8 cellular contexts compared by ENCODE assay signal in genomic region chr17:73429440-73430164, GRCh38.
DNase-seq lines count a peak whose midpoint lies in the region; ATAC-seq and TF ChIP-seq lines count a peak whose summit lies in the region.

No MANE protein-coding gene starts in this region.

- H3K27ac ChIP-seq in HL-60 (replicated peaks) (peak overlapping the region; percentile 49), dorsolateral prefrontal cortex (no peak overlapping the region), lung (ENCODE audit: low read depth in 1 of 2, low read length in 1 of 2) (no peak overlapping the region)

- ATAC-seq in GM18867 (IDR thresholded peaks at IDR 0.05; ENCODE audit: unreplicated experiment), result peak; percentile 62
- ATAC-seq in lung (ENCODE audit: insufficient read depth, low FRiP score), result peak; percentile 76

- H3K9me3 ChIP-seq in lung (ENCODE audit: control insufficient read depth in 2 of 2, insufficient read depth in 1 of 2, low read length in 1 of 2), result no peaks in the 10 kb centered on the region

- TF ChIP-seq CTCF in AG04449 (IDR thresholded peaks at IDR 0.05; ENCODE audit: insufficient read depth, low read length, missing control alignments), result peak; percentile 98
- peak; percentile 96 for TF ChIP-seq CTCF in HL-60 (IDR thresholded peaks at IDR 0.05; ENCODE audit: insufficient read depth, low read length)
- peak; percentile 80 to 100 (median 98) for TF ChIP-seq CTCF in dorsolateral prefrontal cortex (IDR thresholded peaks at IDR 0.05 in 54 of 56, conservative IDR thresholded peaks at IDR 0.05 in 2 of 56; ENCODE audit: low read depth in 1 of 56, partially characterized antibody in 56 of 56)
- TF ChIP-seq CTCF in lung (IDR thresholded peaks at IDR 0.05; ENCODE audit: control extremely low read depth, extremely low read depth), result peak; percentile 98

- no peak overlapping the region for H3K4me3 ChIP-seq in AG04449 (ENCODE audit: low read depth, low read length)
- H3K4me3 ChIP-seq in HL-60 (replicated peaks; ENCODE audit: insufficient read depth, low read length), result no peak overlapping the region
- peak overlapping the region in 3 of 59 donors; percentile 8 to 31 (median 28) for H3K4me3 ChIP-seq in dorsolateral prefrontal cortex
- H3K4me3 ChIP-seq in lung, result no peak overlapping the region

- CTCF ChIA-PET in AG04449 (lab: Yijun Ruan, JAX), result interaction anchor here (0.9 to 5.1 kb wide), 27 partner anchors 8 to 773 kb away, joined by 3 to 53 read pairs (median 5); partner anchors contain the start of gene RPL38

- H3K27me3 ChIP-seq in HL-60 (ENCODE audit: insufficient read depth, poor library complexity, severe bottlenecking) (no peaks in the 10 kb centered on the region), dorsolateral prefrontal cortex (no peaks in the 10 kb centered on the region), lung (ENCODE audit: control insufficient read depth, insufficient read depth) (no peaks in the 10 kb centered on the region)

- no peaks in the 10 kb centered on the region for H3K36me3 ChIP-seq in lung (ENCODE audit: control insufficient read depth in 2 of 2, insufficient read depth in 2 of 2, low read length in 2 of 2)

- POLR2A ChIA-PET in AG04449 (lab: Yijun Ruan, JAX), result no interaction called here

- intact Hi-C loops in dorsolateral prefrontal cortex (cut with DNase I), result loop anchor here (2.0 to 10.0 kb wide), 8 partner anchors 215 to 747 kb away; partner anchors contain the start of gene SDK2 (in 1 of the 2)

- DNase-seq in AG04449 (ENCODE audit: low read depth, low spot score) (no peak), HL-60 (ENCODE audit: low read depth in 1 of 2, low spot score in 1 of 2) (peak; percentile 65 to 92), NCI-H748 treated with DMSO at 0.1 percent for 48 hours (lab: John Stamatoyannopoulos, UW) (peak; percentile 26), dorsolateral prefrontal cortex (peak; percentile 80 to 90 (median 88)), lung (ENCODE audit: low spot score) (peak; percentile 88)
- DNase-seq in activated CD4-positive, alpha-beta T cell treated with anti-CD3 and anti-CD28 coated beads, Interleukin-2, amount 50 U/mL, for 48 hours, result peak; percentile 89 to 92
- peak; percentile 80 for DNase-seq in stimulated activated CD8-positive, alpha-beta memory T cell treated with anti-CD3 and anti-CD28 coated beads, Interleukin-12 subunit alpha, Interleukin-12 subunit beta, amount 100 ng/mL, for 1 hour (ENCODE audit: low read depth)

- H3K4me1 ChIP-seq in lung (ENCODE audit: control insufficient read depth in 2 of 2, insufficient read depth in 2 of 2, low read length in 2 of 2), result no peaks in the 10 kb centered on the region

- 25 to 31% methylated on average over 14 of the region's 14 CpGs for WGBS in lung, 2 donors
